ENCODE assay signal across 9 cellular contexts in genomic region chr19:48608798-48609263, GRCh38. TPM values are rescaled to one million over a fixed set of nuclear protein-coding genes. Genes with fewer than 3 reads are reported as not detected.
A peak's percentile ranks its signal among the peaks of the same experiment; 100 is the strongest.
DNase-seq lines count a peak whose midpoint lies in the region; TF ChIP-seq lines count a peak whose summit lies in the region.
"Had no signal": no experiment of that assay in that cellular context is flagged by ENCODE, and none has a peak within 500 bp of the region (broad histone marks: within the 10 kb centered on the region; RNA-seq: fewer than 3 reads in every experiment).

No MANE protein-coding gene starts in this region.

- H3K27me3 ChIP-seq in transverse colon, result no peaks in the 10 kb centered on the region

- peak overlapping the region in 1 of 4 donors; percentile 34 for H3K27ac ChIP-seq in transverse colon

- no peak for TF ChIP-seq EP300 in transverse colon (IDR thresholded peaks at IDR 0.05; ENCODE audit: low read depth)

- no peaks in the 10 kb centered on the region for H3K9me3 ChIP-seq in transverse colon

- H3K27ac Mint-ChIP-seq in IgD-negative memory B cell, result peak overlapping the region; percentile 44 to 86 (median 51)
- H3K27ac Mint-ChIP-seq in activated naive CD8-positive, alpha-beta T cell treated with anti-CD3 and anti-CD28 coated beads for 36 hours, result no peak overlapping the region

- no peaks in the 10 kb centered on the region for H3K9me3 Mint-ChIP-seq in IgD-negative memory B cell
- no peaks in the 10 kb centered on the region for H3K9me3 Mint-ChIP-seq in activated naive CD8-positive, alpha-beta T cell treated with anti-CD3 and anti-CD28 coated beads for 36 hours

- H3K36me3 Mint-ChIP-seq in IgD-negative memory B cell, result no peaks in the 10 kb centered on the region
- H3K36me3 Mint-ChIP-seq in activated naive CD8-positive, alpha-beta T cell treated with anti-CD3 and anti-CD28 coated beads for 36 hours, result peaks cover 6% of the 10 kb centered on the region

- peak; percentile 30 to 47 (median 37) for TF ChIP-seq CTCF in transverse colon (IDR thresholded peaks at IDR 0.05)

- peaks cover 2% of the 10 kb centered on the region for H3K27me3 Mint-ChIP-seq in IgD-negative memory B cell
- no peaks in the 10 kb centered on the region for H3K27me3 Mint-ChIP-seq in activated naive CD8-positive, alpha-beta T cell treated with anti-CD3 and anti-CD28 coated beads for 36 hours

- DNase-seq in NCI-H510A treated with DMSO at 0.1 percent for 48 hours (lab: John Stamatoyannopoulos, UW), result peak; percentile 53
- no peak for DNase-seq in NCI-H510A (lab: John Stamatoyannopoulos, UW)
- DNase-seq in RKO (ENCODE audit: low spot score), result peak; percentile 77
- peak; percentile 47 for DNase-seq in activated naive CD8-positive, alpha-beta T cell treated with anti-CD3 and anti-CD28 coated beads for 36 hours
- DNase-seq in iPS-NIHi11 (ENCODE audit: low spot score), result peak; percentile 76
- DNase-seq in transverse colon, result peak; percentile 68
- no peak for DNase-seq in COLO829 (ENCODE audit: low spot score)

- 12% methylated on average over 7 of the region's 9 CpGs; no CpG with 5 or more reads in 1 of the 2 donors for WGBS in transverse colon (ENCODE audit: low coverage in 1 of 2), 2 donors

- in situ Hi-C loops in transverse colon (cut with MboI; ENCODE audit: low pct_ligation_motif_present in 1 of 4, low pct_unique_long_range_greater_than_20kb in 1 of 4, low sequenced_read_pairs in 3 of 4), result no loop called here

- no peaks in the 10 kb centered on the region for H3K36me3 ChIP-seq in transverse colon

- TF ChIP-seq POLR2A in transverse colon (IDR thresholded peaks at IDR 0.05), result no peak

- no peak overlapping the region for H3K4me3 ChIP-seq in transverse colon

- intact Hi-C loops in transverse colon (cut with DNase I; ENCODE audit: low total_unique reads), result no loop called here

- peak overlapping the region; percentile 27 to 69 (median 61) for H3K4me3 Mint-ChIP-seq in IgD-negative memory B cell
- H3K4me3 Mint-ChIP-seq in activated naive CD8-positive, alpha-beta T cell treated with anti-CD3 and anti-CD28 coated beads for 36 hours, result no peak overlapping the region

- H3K4me1 ChIP-seq in transverse colon, result peaks cover 0 to 12% (median 7%) of the 10 kb centered on the region in 4 donors

- peaks cover 4 to 9% (median 4%) of the 10 kb centered on the region in 3 donors for H3K4me1 Mint-ChIP-seq in IgD-negative memory B cell
- peaks cover 3% of the 10 kb centered on the region for H3K4me1 Mint-ChIP-seq in activated naive CD8-positive, alpha-beta T cell treated with anti-CD3 and anti-CD28 coated beads for 36 hours

RNA-seq across cellular contexts. Expression of gene SPACA4, which starts 2.3 kb away (rescaled TPM):
- polyA plus RNA-seq in IgD-negative memory B cell, result not detected
- total RNA-seq in activated naive CD8-positive, alpha-beta T cell treated with anti-CD3 and anti-CD28 coated beads for 36 hours, result not detected
- total RNA-seq in transverse colon, result not detected
- polyA plus RNA-seq: adipose tissue had no signal

RNA-seq across cellular contexts. Expression of gene FAM83E, which starts 6.0 kb away (rescaled TPM):
- polyA plus RNA-seq in IgD-negative memory B cell, result not detected
- total RNA-seq in activated naive CD8-positive, alpha-beta T cell treated with anti-CD3 and anti-CD28 coated beads for 36 hours, result 1 to 10 TPM; 4.4 TPM
- total RNA-seq in transverse colon, result 100 to 1,000 TPM in 3 of 4 donors, 10 to 100 TPM in 1; 97.0 to 746 (median 203) TPM

RNA-seq across cellular contexts. Expression of gene RPL18, which starts 10.1 kb away (rescaled TPM):
- polyA plus RNA-seq in IgD-negative memory B cell, result 2,549 TPM
- total RNA-seq in activated naive CD8-positive, alpha-beta T cell treated with anti-CD3 and anti-CD28 coated beads for 36 hours, result 1,000 to 10,000 TPM; 1,968 to 2,008 TPM
- 1,000 to 10,000 TPM; 1,394 to 2,260 (median 1,686) TPM for total RNA-seq in transverse colon

RNA-seq across cellular contexts. Expression of gene SPHK2, which starts 10.5 kb away (rescaled TPM):
- polyA plus RNA-seq in IgD-negative memory B cell, result 11.0 TPM
- 10 to 100 TPM; 36.7 to 40.8 TPM for total RNA-seq in activated naive CD8-positive, alpha-beta T cell treated with anti-CD3 and anti-CD28 coated beads for 36 hours
- 100 to 1,000 TPM in 1 of 4 donors, 10 to 100 TPM in 3; 41.8 to 185 (median 68.7) TPM for total RNA-seq in transverse colon

RNA-seq across cellular contexts. Expression of gene DBP, which starts 28.3 kb away (rescaled TPM):
- polyA plus RNA-seq in IgD-negative memory B cell, result 86.1 TPM
- total RNA-seq in activated naive CD8-positive, alpha-beta T cell treated with anti-CD3 and anti-CD28 coated beads for 36 hours, result 10 to 100 TPM in 1 of 2 experiments, 1 to 10 TPM in 1; 9.3 to 10.1 TPM
- 10 to 100 TPM in 3 of 4 donors, 1 to 10 TPM in 1; 8.7 to 13.8 (median 11.6) TPM for total RNA-seq in transverse colon

Comparison
In these comparisons a context has a peak if more than half of its experiments do, and no peak if none do; other contexts are left out.
1. DNase-seq: peak in NCI-H510A treated with DMSO at 0.1 percent for 48 hours (single experiment), RKO (single experiment), activated naive CD8-positive, alpha-beta T cell treated with anti-CD3 and anti-CD28 coated beads for 36 hours (single experiment), iPS-NIHi11 (single experiment) and transverse colon (single experiment); none in NCI-H510A (single experiment) and COLO829 (single experiment).
2. RNA of gene FAM83E, which starts 6.0 kb away (total RNA-seq): 97.0 to 746 TPM in transverse colon; 4.4 TPM in activated naive CD8-positive, alpha-beta T cell treated with anti-CD3 and anti-CD28 coated beads for 36 hours; every median in the first group is over 10 times any median in the second.